25 cellular contexts compared by ENCODE assay signal in genomic region chr5:136726506-136726905, GRCh38.
"Had no signal": no experiment of that assay in that cellular context is flagged by ENCODE, and none has a peak within 500 bp of the region (broad histone marks: within the 10 kb centered on the region; RNA-seq: fewer than 3 reads in every experiment).

No MANE protein-coding gene starts in this region.

- DNase-seq: islet precursor cell; left ventricle myocardium inferior; mesendoderm; midbrain; mucosa of descending colon; naive thymus-derived CD4-positive, alpha-beta T cell; ovary; stimulated activated CD4-positive, alpha-beta T cell treated with anti-CD3 and anti-CD28 coated beads, Interleukin-12 subunit alpha, Interleukin-12 subunit beta, amount 100 ng/mL, for 4 hours; stimulated activated CD4-positive, alpha-beta T cell treated with anti-CD3 and anti-CD28 coated beads, Interleukin-15, amount 100 ng/mL, for 24 hours; stimulated activated CD4-positive, alpha-beta T cell treated with anti-CD3 and anti-CD28 coated beads, Interleukin-2, amount 100 ng/mL, for 24 hours; stimulated activated CD4-positive, alpha-beta T cell treated with anti-CD3 and anti-CD28 coated beads, Interleukin-4, amount 100 ng/mL, for 1 hour; stimulated activated naive B cell treated with anti-CD40 and anti-IgM and Interleukin-4, amounts not matched to agents 10 μg/mL and 1 μg/mL and 100 μg/mL, for 72 hours; stimulated activated naive CD8-positive, alpha-beta T cell treated with anti-CD3 and anti-CD28 coated beads, Interleukin-15, Interleukin-2, amounts not matched to agents 100 U/mL and 50 U/mL, for 24 hours; stomach; testis; thyroid gland; transverse colon; upper lobe of right lung had no signal

- H3K27me3 ChIP-seq: hepatocyte, ovary, right atrium auricular region, stomach, testis, thyroid gland, transverse colon, upper lobe of right lung had no signal

- H3K4me2 ChIP-seq: hepatocyte had no signal

- H3K27ac ChIP-seq: hepatocyte, left ventricle myocardium inferior, ovary, right atrium auricular region, skin epidermis, stomach, testis, thyroid gland, transverse colon, upper lobe of right lung had no signal

- H3K4me3 ChIP-seq: hepatocyte, left ventricle myocardium inferior, lung, mucosa of descending colon, ovary, right atrium auricular region, skin epidermis, stomach, testis, thyroid gland, transverse colon, upper lobe of right lung had no signal

- H2AFZ ChIP-seq: hepatocyte had no signal

- H3K4me1 ChIP-seq: left ventricle myocardium inferior, right atrium auricular region, stomach, testis, transverse colon, upper lobe of right lung had no signal

- H3K9me3 ChIP-seq: left ventricle myocardium inferior, mucosa of descending colon, ovary, right atrium auricular region, stomach, testis, thyroid gland, transverse colon, upper lobe of right lung had no signal

- FAIRE-seq: urothelium cell line had no signal

- ATAC-seq: mucosa of descending colon; naive thymus-derived CD4-positive, alpha-beta T cell; natural killer cell treated with Interleukin-12 subunit alpha and Interleukin-12 subunit beta and Interleukin-15 and Interleukin-18, amount 100 ng/mL, for 72 hours; sciatic nerve; stimulated activated naive B cell treated with anti-CD40 and anti-IgM and Interleukin-4, amounts not matched to agents 10 μg/mL and 1 μg/mL and 100 μg/mL, for 72 hours; stimulated activated naive CD8-positive, alpha-beta T cell treated with anti-CD3 and anti-CD28 coated beads, Interleukin-15, Interleukin-2, amounts not matched to agents 100 U/mL and 50 U/mL, for 24 hours; upper lobe of right lung had no signal

- H3K79me2 ChIP-seq: hepatocyte had no signal

- H3K36me3 ChIP-seq: left ventricle myocardium inferior, ovary, right atrium auricular region, stomach, thyroid gland, transverse colon, upper lobe of right lung had no signal
